Comparison of ENCODE assay signal across 9 cellular contexts in genomic region chr4:165440415-165440882, GRCh38.
DNase-seq lines count a peak whose midpoint lies in the region; ATAC-seq and TF ChIP-seq lines count a peak whose summit lies in the region.
"Had no signal": no experiment of that assay in that cellular context is flagged by ENCODE, and none has a peak within 500 bp of the region (broad histone marks: within the 10 kb centered on the region; RNA-seq: fewer than 3 reads in every experiment).

No MANE protein-coding gene starts in this region.

- no peak overlapping the region for H3K4me3 Mint-ChIP-seq in Calu3 (ENCODE audit: low read depth, unreplicated experiment)
- no peak overlapping the region for H3K4me3 Mint-ChIP-seq in activated CD8-positive, alpha-beta T cell treated with anti-CD3 and anti-CD28 coated beads, Interleukin-2, amount 10 ng/mL, durations not matched to agents 7 days and 5 days

- POLR2A ChIA-PET in activated CD8-positive, alpha-beta T cell treated with anti-CD3 and anti-CD28 coated beads, Interleukin-2, amount 10 ng/mL, durations not matched to agents 7 days and 5 days (lab: Charles Lee): no interaction called here

- H3K27ac ChIP-seq in mammary epithelial cell (ENCODE audit: insufficient read depth, low read depth, low read length) (no peak overlapping the region), mesenchymal stem cell (ENCODE audit: low read length, poor library complexity, severe bottlenecking) (peak overlapping the region; percentile 75)
- H3K27ac ChIP-seq: SJSA1 had no signal

- H3K9me3 ChIP-seq in mammary epithelial cell (replicated peaks; ENCODE audit: insufficient read depth, low read length): no peaks in the 10 kb centered on the region
- no peaks in the 10 kb centered on the region for H3K9me3 ChIP-seq in mesenchymal stem cell (ENCODE audit: control insufficient read depth, low read length)
- H3K9me3 ChIP-seq: SJSA1 had no signal

- H2BK5ac ChIP-seq in mesenchymal stem cell (ENCODE audit: low read depth, low read length, poor library complexity, severe bottlenecking): no peak overlapping the region

- dilution Hi-C loops in mammary epithelial cell (cut with HindIII; ENCODE audit: low sequenced_read_pairs): no loop called here

- intact Hi-C loops in Calu3 (cut with micrococcal nuclease; ENCODE audit: unreplicated experiment): no loop called here
- intact Hi-C loops in mammary epithelial cell (cut with micrococcal nuclease): no loop called here

- no peaks in the 10 kb centered on the region for H3K27me3 ChIP-seq in mammary epithelial cell (ENCODE audit: insufficient read depth, low read length)
- no peaks in the 10 kb centered on the region for H3K27me3 ChIP-seq in mesenchymal stem cell (ENCODE audit: control insufficient read depth in 1 of 2, insufficient read depth in 1 of 2, low read length in 2 of 2)
- H3K27me3 ChIP-seq: SJSA1 had no signal

- peaks cover 9% of the 10 kb centered on the region for H3K79me1 ChIP-seq in mesenchymal stem cell (replicated peaks; ENCODE audit: low read length, poor library complexity, severe bottlenecking)

- H2AFZ ChIP-seq in mammary epithelial cell (ENCODE audit: low read depth, low read length): no peak overlapping the region
- H2AFZ ChIP-seq in mesenchymal stem cell (ENCODE audit: low read depth, low read length): no peak overlapping the region

- H3K4me1 Mint-ChIP-seq in Calu3 (ENCODE audit: low read depth, unreplicated experiment): no peaks in the 10 kb centered on the region
- peaks cover 6% of the 10 kb centered on the region for H3K4me1 Mint-ChIP-seq in activated CD8-positive, alpha-beta T cell treated with anti-CD3 and anti-CD28 coated beads, Interleukin-2, amount 10 ng/mL, durations not matched to agents 7 days and 5 days (ENCODE audit: low read depth)

- H4K8ac ChIP-seq in mesenchymal stem cell (ENCODE audit: low read length): no peak overlapping the region

- 13% methylated on average over 3 of the region's 3 CpGs for WGBS in mammary epithelial cell (ENCODE audit: low coverage, missing lambda C conversion rate)
- WGBS in mesenchymal stem cell: 0% methylated on average over 2 of the region's 3 CpGs

- H3K27ac Mint-ChIP-seq in Calu3 (ENCODE audit: unreplicated experiment): peak overlapping the region; percentile 40
- H3K27ac Mint-ChIP-seq in activated CD8-positive, alpha-beta T cell treated with anti-CD3 and anti-CD28 coated beads, Interleukin-2, amount 10 ng/mL, durations not matched to agents 7 days and 5 days: no peak overlapping the region

- H3K23ac ChIP-seq in mesenchymal stem cell (ENCODE audit: low read length in 2 of 2): no peak overlapping the region

- no peaks in the 10 kb centered on the region for H3K9me3 Mint-ChIP-seq in Calu3 (ENCODE audit: low read depth, unreplicated experiment)
- no peaks in the 10 kb centered on the region for H3K9me3 Mint-ChIP-seq in activated CD8-positive, alpha-beta T cell treated with anti-CD3 and anti-CD28 coated beads, Interleukin-2, amount 10 ng/mL, durations not matched to agents 7 days and 5 days (ENCODE audit: insufficient read depth)

- no peaks in the 10 kb centered on the region for H3K27me3 Mint-ChIP-seq in Calu3 (ENCODE audit: unreplicated experiment)
- H3K27me3 Mint-ChIP-seq in activated CD8-positive, alpha-beta T cell treated with anti-CD3 and anti-CD28 coated beads, Interleukin-2, amount 10 ng/mL, durations not matched to agents 7 days and 5 days (ENCODE audit: low read depth): peaks cover 6% of the 10 kb centered on the region

- H2BK12ac ChIP-seq in mesenchymal stem cell (ENCODE audit: low read length in 2 of 2): no peak overlapping the region

- peak overlapping the region; percentile 66 for H3K4me2 ChIP-seq in mammary epithelial cell (ENCODE audit: insufficient read depth, low read depth, low read length)
- H3K4me2 ChIP-seq in mesenchymal stem cell (ENCODE audit: low read length, poor library complexity, severe bottlenecking): peak overlapping the region; percentile 73

- H3K79me2 ChIP-seq in mammary epithelial cell (ENCODE audit: insufficient read depth, low read length): no peaks in the 10 kb centered on the region

- no peak overlapping the region for H3K14ac ChIP-seq in mesenchymal stem cell (ENCODE audit: low read length in 2 of 2)

- no peak overlapping the region for H3K4me3 ChIP-seq in mammary epithelial cell (replicated peaks in 1 of 3; ENCODE audit: insufficient read depth in 1 of 3, low read depth in 2 of 3, low read length in 3 of 3)
- peak overlapping the region in 1 of 2 experiments; percentile 16 for H3K4me3 ChIP-seq in mesenchymal stem cell (ENCODE audit: insufficient read depth in 1 of 2, low read depth in 1 of 2, low read length in 2 of 2)
- H3K4me3 ChIP-seq: SJSA1 had no signal

- no peaks in the 10 kb centered on the region for H4K20me1 ChIP-seq in mammary epithelial cell (ENCODE audit: insufficient read depth, low read length)

- H2BK120ac ChIP-seq in mesenchymal stem cell (ENCODE audit: low read depth, low read length): no peak overlapping the region

- no peak for ATAC-seq in HG03097 (IDR thresholded peaks at IDR 0.05; ENCODE audit: low FRiP score, unreplicated experiment)
- no peak for ATAC-seq in activated CD8-positive, alpha-beta T cell treated with anti-CD3 and anti-CD28 coated beads, Interleukin-2, amount 10 ng/mL, durations not matched to agents 7 days and 5 days

- in situ Hi-C loops in mammary epithelial cell (cut with MboI; ENCODE audit: low sequenced_read_pairs in 2 of 2): no loop called here

- H2AK5ac ChIP-seq in mesenchymal stem cell (ENCODE audit: low read length, severe bottlenecking): no peak overlapping the region

- H4K91ac ChIP-seq in mesenchymal stem cell (ENCODE audit: low read length): no peak overlapping the region

- no peak overlapping the region for H3K18ac ChIP-seq in mesenchymal stem cell (ENCODE audit: low read depth in 1 of 2, low read length in 2 of 2)

- TF ChIP-seq CTCF in Calu3 (IDR thresholded peaks at IDR 0.05; ENCODE audit: unreplicated experiment): no peak
- no peak for TF ChIP-seq CTCF in mammary epithelial cell (conservative IDR thresholded peaks at IDR 0.05 in 1 of 2, IDR thresholded peaks at IDR 0.05 in 1 of 2; ENCODE audit: extremely low read depth in 1 of 2, insufficient read depth in 1 of 2, low read depth in 1 of 2, low read length in 2 of 2)

- H3K9ac ChIP-seq in mammary epithelial cell (ENCODE audit: insufficient read depth, low read length) (no peak overlapping the region), mesenchymal stem cell (ENCODE audit: low read length) (no peak overlapping the region)

- CTCF ChIA-PET in Calu3 (lab: Charles Lee): no interaction called here
- CTCF ChIA-PET in mammary epithelial cell (lab: Charles Lee; ENCODE audit: low non-redundant PET): interaction anchor here (0.6 kb wide), 1 partner anchor 1033 kb away, joined by 5 read pairs; no protein-coding TSS in a partner anchor
- CTCF ChIA-PET in activated CD8-positive, alpha-beta T cell treated with anti-CD3 and anti-CD28 coated beads, Interleukin-2, amount 10 ng/mL, durations not matched to agents 7 days and 5 days (lab: Charles Lee): interaction anchor here (1.1 kb wide), 1 partner anchor 13 kb away, joined by 3 read pairs; no protein-coding TSS in a partner anchor

- BruUV-seq in Calu3 (replicated peaks; lab: Mats Ljungman, UMichigan): no TSS peak
- no TSS peak for BruUV-seq in mammary epithelial cell (replicated peaks; lab: Mats Ljungman, UMichigan)

- H3K4ac ChIP-seq in mesenchymal stem cell (ENCODE audit: low read depth in 1 of 2, low read length in 2 of 2): no peak overlapping the region

- DNase-seq in Calu3: peak; percentile 10
- peak; percentile 48 for DNase-seq in LoVo (ENCODE audit: low spot score)
- DNase-seq in mammary epithelial cell: peak; percentile 80
- DNase-seq in mesenchymal stem cell: peak; percentile 85
- no peak for DNase-seq in NCI-H2196 treated with DMSO at 0.1 percent for 48 hours (lab: John Stamatoyannopoulos, UW; ENCODE audit: unreplicated experiment)
- DNase-seq in ureter (ENCODE audit: low spot score): no peak
- DNase-seq in activated CD8-positive, alpha-beta T cell treated with anti-CD3 and anti-CD28 coated beads, Interleukin-2, amount 10 ng/mL, durations not matched to agents 7 days and 5 days: no peak

- no peaks in the 10 kb centered on the region for H3K36me3 Mint-ChIP-seq in Calu3 (ENCODE audit: insufficient read depth, unreplicated experiment)
- no peaks in the 10 kb centered on the region for H3K36me3 Mint-ChIP-seq in activated CD8-positive, alpha-beta T cell treated with anti-CD3 and anti-CD28 coated beads, Interleukin-2, amount 10 ng/mL, durations not matched to agents 7 days and 5 days (ENCODE audit: low read depth)

- H3K36me3 ChIP-seq in mammary epithelial cell (ENCODE audit: insufficient read depth, low read length) (no peaks in the 10 kb centered on the region), mesenchymal stem cell (ENCODE audit: control insufficient read depth in 1 of 2, insufficient read depth in 2 of 2, low read depth in 1 of 2, low read length in 2 of 2) (no peaks in the 10 kb centered on the region)
- H3K36me3 ChIP-seq: SJSA1 had no signal

- H3K4me1 ChIP-seq in mammary epithelial cell (ENCODE audit: insufficient read depth, low read length) (peaks cover 16% of the 10 kb centered on the region), mesenchymal stem cell (ENCODE audit: control insufficient read depth, insufficient read depth, low read depth, low read length) (peaks cover 3% of the 10 kb centered on the region)
- H3K4me1 ChIP-seq: SJSA1 had no signal

- no peak overlapping the region for H2BK15ac ChIP-seq in mesenchymal stem cell (ENCODE audit: low read depth, poor library complexity, severe bottlenecking)

Comparison
In these comparisons a context has a peak if more than half of its experiments do, and no peak if none do; other contexts are left out.
1. DNase-seq: peak in Calu3 (single experiment), LoVo (single experiment), mammary epithelial cell (single experiment) and mesenchymal stem cell (single experiment); none in NCI-H2196 treated with DMSO at 0.1 percent for 48 hours (single experiment), ureter (single experiment) and activated CD8-positive, alpha-beta T cell treated with anti-CD3 and anti-CD28 coated beads, Interleukin-2, amount 10 ng/mL, durations not matched to agents 7 days and 5 days (single experiment).